ENCODE assay signal across 18 cellular contexts in the genomic region with DNA sequence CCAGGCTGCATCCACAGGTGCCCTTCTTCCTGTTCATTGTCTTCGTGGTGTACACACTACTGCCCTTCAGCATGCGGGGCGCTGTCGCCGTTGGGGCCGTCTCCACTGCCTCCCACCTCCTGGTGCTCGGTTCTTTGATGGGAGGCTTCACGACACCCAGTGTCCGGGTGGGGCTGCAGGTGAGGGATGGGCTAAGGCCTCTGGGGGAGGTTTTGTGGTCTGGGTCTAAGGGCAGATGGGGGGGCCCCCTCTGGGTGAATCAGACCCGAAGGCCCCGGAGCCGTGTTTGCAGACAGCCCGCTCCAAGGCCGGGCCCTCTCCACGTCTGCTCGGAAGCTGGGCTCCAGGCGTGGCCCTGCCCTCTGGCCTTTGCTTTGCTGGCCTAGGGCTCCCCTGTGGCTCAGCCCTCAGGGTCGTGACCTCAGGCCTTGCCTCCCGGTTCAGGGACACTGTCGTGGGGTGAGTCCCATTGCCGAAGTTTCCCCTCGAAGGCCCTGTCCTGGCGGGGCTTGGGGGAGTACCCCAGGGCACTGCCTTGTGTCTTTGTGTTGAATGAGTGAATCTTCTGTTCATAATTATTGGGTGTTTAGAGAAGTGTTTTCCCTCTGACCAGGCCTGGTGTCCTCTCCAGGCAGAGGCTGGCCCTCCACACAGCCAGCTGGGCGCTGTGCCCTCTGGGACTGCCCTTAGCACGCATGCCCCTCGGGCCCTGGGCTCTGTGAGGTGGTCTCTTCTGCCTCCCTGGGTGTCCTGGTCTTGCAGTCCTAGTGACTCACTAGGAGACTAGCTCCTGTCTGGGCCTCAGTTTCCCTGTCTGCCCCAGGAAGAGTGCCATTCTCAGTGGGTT. TPM values are rescaled to one million over a fixed set of nuclear protein-coding genes. Genes with fewer than 3 reads are reported as not detected.
DNase-seq lines count a peak whose midpoint lies in the region; ATAC-seq, FAIRE-seq and TF ChIP-seq lines count a peak whose summit lies in the region.
"Had no signal": no experiment of that assay in that cellular context is flagged by ENCODE, and none has a peak within 500 bp of the region (broad histone marks: within the 10 kb centered on the region; RNA-seq: fewer than 3 reads in every experiment).

No MANE protein-coding gene starts in this region.

- peak overlapping the region; percentile 61 for H3K9ac ChIP-seq in HepG2 (ENCODE audit: insufficient read depth, low read depth, low read length)
- no peak overlapping the region for H3K9ac ChIP-seq in trophoblast cell (ENCODE audit: low read length)
- H3K9ac ChIP-seq in mammary epithelial cell (ENCODE audit: insufficient read depth, low read length): no peak overlapping the region
- H3K9ac ChIP-seq: BLaER1 treated with 17β-estradiol and CSF1 and Interleukin-3, amounts not matched to agents 10 nM and 100 nM had no signal

- H4K91ac ChIP-seq in trophoblast cell (ENCODE audit: low read depth, low read length): peak overlapping the region; percentile 40

- no peak overlapping the region for H4K8ac ChIP-seq in trophoblast cell (ENCODE audit: low read depth, low read length)

- TF ChIP-seq RAD21 in HepG2 (CRISPR knock-in tag; IDR thresholded peaks at IDR 0.05): peak; percentile 61

- no peak for DNase-seq in activated T-cell treated with anti-CD3 and anti-CD28 coated beads, Interleukin-2, amount 50 U/mL, for 72 hours
- DNase-seq in activated T-cell treated with anti-CD3 and anti-CD28 coated beads, Interleukin-2, amount 50 U/mL, for 1 hour: no peak
- DNase-seq in Caco-2 (no peak), HepG2 (ENCODE audit: low spot score) (peak; percentile 59), trophoblast cell (no peak), mammary epithelial cell (no peak), NCI-H1436 (lab: John Stamatoyannopoulos, UW) (no peak)
- DNase-seq: DMS 273 treated with DMSO at 0.1 percent for 48 hours, HFFc6, KG1, NCI-H1417 treated with DMSO at 0.1 percent for 48 hours, NCI-H2029 treated with DMSO at 0.1 percent for 48 hours, NCI-H510A, NCI-H774, PC-3 had no signal

- POLR2A ChIA-PET in Caco-2 (lab: Charles Lee): no interaction called here
- POLR2A ChIA-PET in HepG2 (lab: Yijun Ruan, JAX): interaction anchor here (0.5 to 1.6 kb wide), 5 partner anchors 9 to 55 kb away, joined by 3 to 7 read pairs (median 3); no protein-coding TSS in a partner anchor

- H2BK5ac ChIP-seq in trophoblast cell (ENCODE audit: low read depth, low read length, poor library complexity): no peak overlapping the region

- intact Hi-C loops in Caco-2 (cut with micrococcal nuclease; ENCODE audit: unreplicated experiment): no loop called here
- intact Hi-C loops in HepG2 (cut with micrococcal nuclease; ENCODE audit: unreplicated experiment): no loop called here
- intact Hi-C loops in mammary epithelial cell (cut with micrococcal nuclease): no loop called here

- H4K20me1 ChIP-seq in HepG2 (ENCODE audit: insufficient read depth, low read length) (no peaks in the 10 kb centered on the region), mammary epithelial cell (ENCODE audit: insufficient read depth, low read length) (no peaks in the 10 kb centered on the region)

- H3K9me3 ChIP-seq in Caco-2: no peaks in the 10 kb centered on the region
- H3K9me3 ChIP-seq in HepG2 (ENCODE audit: low read length): no peaks in the 10 kb centered on the region
- peaks cover 4% of the 10 kb centered on the region for H3K9me3 ChIP-seq in trophoblast cell (ENCODE audit: insufficient read depth, low read depth, low read length)
- H3K9me3 ChIP-seq in mammary epithelial cell (replicated peaks; ENCODE audit: insufficient read depth, low read length): no peaks in the 10 kb centered on the region

- no peak overlapping the region for H3K23ac ChIP-seq in trophoblast cell (ENCODE audit: low read length)

- no peaks in the 10 kb centered on the region for H3K79me1 ChIP-seq in trophoblast cell (ENCODE audit: low read length)

- no peak overlapping the region for H2AFZ ChIP-seq in HepG2 (ENCODE audit: low read length)
- no peak overlapping the region for H2AFZ ChIP-seq in trophoblast cell (ENCODE audit: insufficient read depth, low read length, poor library complexity)
- no peak overlapping the region for H2AFZ ChIP-seq in mammary epithelial cell (ENCODE audit: low read depth, low read length)

- dilution Hi-C loops in mammary epithelial cell (cut with HindIII; ENCODE audit: low sequenced_read_pairs): no loop called here

- H3K27me3 ChIP-seq in Caco-2 (replicated peaks; ENCODE audit: control insufficient read depth, insufficient read depth, low read length) (no peaks in the 10 kb centered on the region), HepG2 (ENCODE audit: control insufficient read depth in 1 of 2, insufficient read depth in 2 of 2, low read length in 2 of 2) (no peaks in the 10 kb centered on the region), trophoblast cell (ENCODE audit: insufficient read depth, low read length) (no peaks in the 10 kb centered on the region), mammary epithelial cell (ENCODE audit: insufficient read depth, low read length) (no peaks in the 10 kb centered on the region)
- H3K27me3 ChIP-seq: BLaER1 treated with 17β-estradiol and CSF1 and Interleukin-3, amounts not matched to agents 10 nM and 100 nM had no signal

- in situ Hi-C loops in HepG2 (cut with HindIII; ENCODE audit: extremely low pct_ligation_motif_present, low pct_unique_long_range_greater_than_20kb): no loop called here
- in situ Hi-C loops in mammary epithelial cell (cut with MboI; ENCODE audit: low sequenced_read_pairs in 2 of 2): no loop called here

- H3K18ac ChIP-seq in trophoblast cell (ENCODE audit: low read length): peak overlapping the region; percentile 21

- TF ChIP-seq CTCF in Caco-2 (IDR thresholded peaks at IDR 0.05; ENCODE audit: insufficient read depth in 1 of 2, low read depth in 1 of 2, low read length in 1 of 2, severe bottlenecking in 1 of 2, unreplicated experiment in 1 of 2): no peak
- TF ChIP-seq CTCF in HepG2 (CRISPR knock-in tag; IDR thresholded peaks at IDR 0.05): peak; percentile 58
- no peak for TF ChIP-seq CTCF in mammary epithelial cell (conservative IDR thresholded peaks at IDR 0.05 in 1 of 2, IDR thresholded peaks at IDR 0.05 in 1 of 2; ENCODE audit: extremely low read depth in 1 of 2, insufficient read depth in 1 of 2, low read depth in 1 of 2, low read length in 2 of 2)

- no peaks in the 10 kb centered on the region for H3K4me1 Mint-ChIP-seq in activated T-cell treated with anti-CD3 and anti-CD28 coated beads, Interleukin-2, amount 50 U/mL, for 72 hours (ENCODE audit: low read depth)
- H3K4me1 Mint-ChIP-seq in Caco-2 (ENCODE audit: low read depth, unreplicated experiment): peaks cover 4% of the 10 kb centered on the region

- peak in 1 of 2 experiments; percentile 50; a peak in 1 of 4 replicates for TF ChIP-seq EP300 in HepG2 (IDR thresholded peaks at IDR 0.05; ENCODE audit: low read depth in 2 of 2, low read length in 2 of 2)
- peak; percentile 68; the same call in 1 of the 2 replicates for TF ChIP-seq EP300 in HepG2 (CRISPR knock-in tag; IDR thresholded peaks at IDR 0.05; ENCODE audit: borderline replicate concordance)

- H3K36me3 Mint-ChIP-seq in activated T-cell treated with anti-CD3 and anti-CD28 coated beads, Interleukin-2, amount 50 U/mL, for 72 hours (ENCODE audit: insufficient read depth in 2 of 2): peaks cover 3 to 17% of the 10 kb centered on the region in 2 donors
- peaks cover 16% of the 10 kb centered on the region for H3K36me3 Mint-ChIP-seq in Caco-2 (ENCODE audit: insufficient read depth, unreplicated experiment)

- H3K4me3 Mint-ChIP-seq in activated T-cell treated with anti-CD3 and anti-CD28 coated beads, Interleukin-2, amount 50 U/mL, for 72 hours: no peak overlapping the region
- H3K4me3 Mint-ChIP-seq in Caco-2 (ENCODE audit: unreplicated experiment): no peak overlapping the region
- H3K4me3 Mint-ChIP-seq: HFFc6 had no signal

- peak; percentile 69 for FAIRE-seq in HepG2 (lab: Jason Lieb, UNC)
- FAIRE-seq: H54 had no signal

- peaks cover 2% of the 10 kb centered on the region; the same call in 1 of the 2 replicates for H3K36me3 ChIP-seq in Caco-2 (ENCODE audit: control insufficient read depth, insufficient read depth, low read length)
- no peaks in the 10 kb centered on the region for H3K36me3 ChIP-seq in HepG2 (replicated peaks in 1 of 2; ENCODE audit: control insufficient read depth in 1 of 2, insufficient read depth in 2 of 2, low read length in 2 of 2)
- H3K36me3 ChIP-seq in trophoblast cell (ENCODE audit: control insufficient read depth in 1 of 2, insufficient read depth in 2 of 2, low read length in 2 of 2): no peaks in the 10 kb centered on the region
- H3K36me3 ChIP-seq in mammary epithelial cell (ENCODE audit: insufficient read depth, low read length): no peaks in the 10 kb centered on the region

- H3K79me2 ChIP-seq in HepG2 (ENCODE audit: insufficient read depth, low read length): no peaks in the 10 kb centered on the region
- no peaks in the 10 kb centered on the region for H3K79me2 ChIP-seq in trophoblast cell (ENCODE audit: control insufficient read depth, insufficient read depth, low read length, poor library complexity)
- H3K79me2 ChIP-seq in mammary epithelial cell (ENCODE audit: insufficient read depth, low read length): no peaks in the 10 kb centered on the region

- BruUV-seq in Caco-2 (replicated peaks; lab: Mats Ljungman, UMichigan) (no TSS peak), HepG2 (replicated peaks; lab: Mats Ljungman, UMichigan) (no TSS peak), mammary epithelial cell (replicated peaks; lab: Mats Ljungman, UMichigan) (no TSS peak)

- no peaks in the 10 kb centered on the region for H3K27me3 Mint-ChIP-seq in activated T-cell treated with anti-CD3 and anti-CD28 coated beads, Interleukin-2, amount 50 U/mL, for 72 hours (ENCODE audit: low read depth)
- H3K27me3 Mint-ChIP-seq in Caco-2 (ENCODE audit: insufficient read depth, unreplicated experiment): no peaks in the 10 kb centered on the region

- H3K4me1 ChIP-seq in Caco-2 (no peaks in the 10 kb centered on the region), HepG2 (ENCODE audit: insufficient read depth, low read length) (peaks cover 51% of the 10 kb centered on the region), trophoblast cell (ENCODE audit: control insufficient read depth in 1 of 2, insufficient read depth in 2 of 2, low read length in 2 of 2) (peaks cover 9 to 10% of the 10 kb centered on the region in 2 experiments), mammary epithelial cell (ENCODE audit: insufficient read depth, low read length) (no peaks in the 10 kb centered on the region)

- no peak overlapping the region for H3K4ac ChIP-seq in trophoblast cell (ENCODE audit: low read depth, low read length)

- H3K4me3 ChIP-seq in Caco-2 (ENCODE audit: low read depth, low read length): no peak overlapping the region
- peak overlapping the region in 2 of 3 experiments; percentile 25 to 67; a peak in 3 of 6 replicates for H3K4me3 ChIP-seq in HepG2 (replicated peaks in 1 of 3; ENCODE audit: insufficient read depth in 1 of 3, low read depth in 2 of 3, low read length in 3 of 3)
- no peak overlapping the region for H3K4me3 ChIP-seq in trophoblast cell (ENCODE audit: low read depth, low read length)
- no peak overlapping the region for H3K4me3 ChIP-seq in mammary epithelial cell (replicated peaks in 1 of 3; ENCODE audit: insufficient read depth in 1 of 3, low read depth in 2 of 3, low read length in 3 of 3)
- H3K4me3 ChIP-seq: BLaER1 treated with 17β-estradiol and CSF1 and Interleukin-3, amounts not matched to agents 10 nM and 100 nM had no signal

- CTCF ChIA-PET in Caco-2 (lab: Charles Lee) (no interaction called here), HepG2 (lab: Yijun Ruan, JAX; ENCODE audit: low intra/inter-chr PET ratio, low total read pairs) (no interaction called here), mammary epithelial cell (lab: Charles Lee; ENCODE audit: low non-redundant PET) (no interaction called here)

- H2BK120ac ChIP-seq in trophoblast cell (ENCODE audit: insufficient read depth, low read length, poor library complexity): no peak overlapping the region

- H2BK12ac ChIP-seq in trophoblast cell (ENCODE audit: low read length): no peak overlapping the region

- 6% methylated on average over 14 of the region's 26 CpGs for WGBS in HepG2 (ENCODE audit: low lambda C conversion rate)
- no CpG with 5 or more reads among the region's 26 CpGs for whole genome bisulfite sequencing in trophoblast cell (ENCODE audit: extremely low coverage, insufficient coverage, insufficient read length)
- WGBS in mammary epithelial cell (ENCODE audit: low coverage, missing lambda C conversion rate): 90% methylated on average over 13 of the region's 26 CpGs

- H3K9me3 Mint-ChIP-seq in activated T-cell treated with anti-CD3 and anti-CD28 coated beads, Interleukin-2, amount 50 U/mL, for 72 hours: no peaks in the 10 kb centered on the region
- H3K9me3 Mint-ChIP-seq in Caco-2 (ENCODE audit: unreplicated experiment): no peaks in the 10 kb centered on the region
- H3K9me3 Mint-ChIP-seq: HFFc6 had no signal

- H2AK5ac ChIP-seq in trophoblast cell (ENCODE audit: low read length): no peak overlapping the region

- no peak for TF ChIP-seq POLR2A in HepG2 (IDR thresholded peaks at IDR 0.05; ENCODE audit: insufficient read depth in 1 of 2, low read depth in 2 of 2, low read length in 2 of 2)

- H3K27ac Mint-ChIP-seq in activated T-cell treated with anti-CD3 and anti-CD28 coated beads, Interleukin-2, amount 50 U/mL, for 72 hours: peak overlapping the region; percentile 27
- H3K27ac Mint-ChIP-seq in Caco-2 (ENCODE audit: unreplicated experiment): peak overlapping the region; percentile 63
- H3K27ac Mint-ChIP-seq: HFFc6 had no signal

- peak overlapping the region; percentile 72 for H3K4me2 ChIP-seq in HepG2 (ENCODE audit: low read depth, low read length)
- H3K4me2 ChIP-seq in trophoblast cell (ENCODE audit: low read length): no peak overlapping the region
- H3K4me2 ChIP-seq in mammary epithelial cell (ENCODE audit: insufficient read depth, low read depth, low read length): no peak overlapping the region

- no peak overlapping the region for H3K14ac ChIP-seq in trophoblast cell (ENCODE audit: low read length)

- no peak overlapping the region for H4K12ac ChIP-seq in trophoblast cell (ENCODE audit: low read depth, low read length)

- H3K27ac ChIP-seq in HepG2 (ENCODE audit: extremely low read length, insufficient read depth, low read length) (peak overlapping the region; percentile 59), trophoblast cell (ENCODE audit: low read depth, low read length) (no peak overlapping the region), mammary epithelial cell (ENCODE audit: insufficient read depth, low read depth, low read length) (no peak overlapping the region)
- H3K27ac ChIP-seq: BLaER1 treated with 17β-estradiol and CSF1 and Interleukin-3, amounts not matched to agents 10 nM and 100 nM had no signal

- ATAC-seq in activated T-cell treated with anti-CD3 and anti-CD28 coated beads, Interleukin-2, amount 50 U/mL, for 72 hours (replicated peaks in 1 of 2): no peak
- ATAC-seq in HepG2: peak; percentile 89
- ATAC-seq in GM19452 (IDR thresholded peaks at IDR 0.05; ENCODE audit: unreplicated experiment): no peak
- ATAC-seq: PC-3 had no signal

RNA-seq across cellular contexts. Expression of a gene that starts 25.6 kb away (rescaled TPM):
- 10 to 100 TPM; 67.5 to 97.1 TPM for total RNA-seq in activated T-cell treated with anti-CD3 and anti-CD28 coated beads, Interleukin-2, amount 50 U/mL, for 72 hours
- 51.3 and 54.2 TPM in 2 replicates for total RNA-seq in Caco-2 (2022)
- total RNA-seq in HepG2 (2016; rRNA removed; fragmentation: Illumina TruSeq; extraction: Trizol): 2.3 and 4.3 TPM in 2 replicates
- 0.51 and 1.3 TPM in 2 replicates for total RNA-seq in HepG2 (2016; cell fraction: cytosol; rRNA removed; fragmentation: Illumina TruSeq; extraction: Trizol; ENCODE audit: low read depth)
- total RNA-seq in HepG2 (2016; cell fraction: insoluble cytoplasmic fraction; rRNA removed; fragmentation: Illumina TruSeq; extraction: Trizol): 2.5 and 4.5 TPM in 2 replicates
- 1.1 and 1.8 TPM in 2 replicates for total RNA-seq in HepG2 (2016; cell fraction: membrane; rRNA removed; fragmentation: Illumina TruSeq; extraction: Trizol)
- 3.9 and 5.9 TPM in 2 replicates for total RNA-seq in HepG2 (2016; cell fraction: nucleus; rRNA removed; fragmentation: Illumina TruSeq; extraction: Trizol)
- polyA plus RNA-seq in HepG2 (2011; rRNA removed): 2.2 and 3.7 TPM in 2 replicates
- 1.2 and 1.5 TPM in 2 replicates for polyA plus RNA-seq in HepG2 (2011; cell fraction: cytosol; rRNA removed)
- 14.6 and 16.9 TPM in 2 replicates for polyA plus RNA-seq in HepG2 (2011; cell fraction: nucleus; rRNA removed)
- 1.7 and 3.0 TPM in 2 replicates for polyA plus RNA-seq in HepG2 (2012)
- 0.17 and 0.38 TPM in 2 replicates for polyA plus RNA-seq in HepG2 (2016; cell fraction: cytosol; fragmentation: Illumina TruSeq; extraction: Trizol; ENCODE audit: low read depth)
- polyA plus RNA-seq in HepG2 (2016; cell fraction: insoluble cytoplasmic fraction; fragmentation: Illumina TruSeq; extraction: Trizol; ENCODE audit: low read depth): 1.2 and 1.4 TPM in 2 replicates
- polyA plus RNA-seq in HepG2 (2016; cell fraction: membrane; fragmentation: Illumina TruSeq; extraction: Trizol; ENCODE audit: low read depth): 0.44 and 0.47 TPM in 2 replicates
- polyA plus RNA-seq in HepG2 (2016; cell fraction: nucleus; fragmentation: Illumina TruSeq; extraction: Trizol; ENCODE audit: insufficient read depth, low read depth): 6.9 and 8.7 TPM in 2 replicates
- polyA minus RNA-seq in HepG2 (2011; rRNA and poly(A)+ RNA removed; ENCODE audit: low replicate concordance): 17.5 and 40.6 TPM in 2 replicates
- polyA minus RNA-seq in HepG2 (2011; cell fraction: cytosol; rRNA and poly(A)+ RNA removed): 2.0 and 5.5 TPM in 2 replicates
- polyA minus RNA-seq in HepG2 (2011; cell fraction: nucleus; rRNA and poly(A)+ RNA removed): 9.0 and 10.2 TPM in 2 replicates
- 5.7 and 6.0 TPM in 2 replicates for polyA plus RNA-seq in trophoblast cell (2013)
- total RNA-seq in mammary epithelial cell: 10 to 100 TPM in 1 of 2 donors, 1 to 10 TPM in 1; 8.2 to 16.3 TPM
- 1.9 TPM for polyA plus RNA-seq in mammary epithelial cell
- 0.57 TPM for polyA minus RNA-seq in mammary epithelial cell

Comparison
In these comparisons a context has a peak if more than half of its experiments do, and no peak if none do; other contexts are left out.
1. H3K4me3 ChIP-seq: peak in HepG2 (2 of 3); none in Caco-2 (single experiment), trophoblast cell (single experiment) and mammary epithelial cell (0 of 3).